In the genomic region with DNA sequence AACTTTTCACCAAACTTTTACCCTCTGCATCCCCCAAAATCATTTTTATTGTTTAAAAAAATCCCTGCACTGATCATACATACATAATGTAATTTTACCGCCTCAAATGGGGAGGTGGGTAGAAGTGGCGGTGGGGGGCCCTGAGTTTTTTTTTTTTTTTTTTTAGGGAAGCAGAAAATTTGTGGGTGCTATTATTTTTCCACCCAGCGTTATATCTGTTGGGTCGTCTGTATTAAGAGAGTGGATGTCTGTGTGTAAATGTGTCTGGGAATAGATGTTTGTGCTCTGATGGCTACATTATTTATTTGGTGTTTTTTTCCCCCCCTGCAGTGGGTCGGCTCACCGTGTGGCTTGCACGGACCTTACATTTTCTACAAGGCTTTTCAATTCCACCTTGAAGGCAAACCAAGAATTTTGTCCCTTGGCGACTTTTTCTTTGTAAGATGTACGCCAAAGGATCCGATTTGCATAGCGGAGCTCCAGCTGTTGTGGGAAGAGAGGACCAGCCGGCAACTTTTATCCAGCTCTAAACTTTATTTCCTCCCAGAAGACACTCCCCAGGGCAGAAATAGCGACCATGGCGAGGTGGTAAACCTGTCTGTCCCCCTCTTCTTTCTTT, we compare ENCODE assay signal across 8 cellular contexts. TPM values are rescaled to one million over a fixed set of nuclear protein-coding genes. Genes with fewer than 3 reads are reported as not detected.
DNase-seq lines count a peak whose midpoint lies in the region; ATAC-seq lines count a peak whose summit lies in the region.

No MANE protein-coding gene starts in this region.

- H3K4me3 ChIP-seq in SJSA1 = peak overlapping the region; percentile 74
- H3K4me3 ChIP-seq in naive thymus-derived CD4-positive, alpha-beta T cell (ENCODE audit: low read length) = peak overlapping the region; percentile 96

- peaks cover 12% of the 10 kb centered on the region for H3K36me3 Mint-ChIP-seq in T-helper 2 cell treated with Interferon-gamma antibody and Interleukin-4, amounts not matched to agents 5 μg/mL and 100 μg/mL, for 36 hours (ENCODE audit: low read depth)
- peaks cover 0 to 17% (median 0%) of the 10 kb centered on the region in 5 donors for H3K36me3 Mint-ChIP-seq in naive thymus-derived CD4-positive, alpha-beta T cell

- H3K27ac Mint-ChIP-seq in T-helper 2 cell treated with Interferon-gamma antibody and Interleukin-4, amounts not matched to agents 5 μg/mL and 100 μg/mL, for 36 hours = peak overlapping the region; percentile 98
- H3K27ac Mint-ChIP-seq in naive thymus-derived CD4-positive, alpha-beta T cell = peak overlapping the region; percentile 92 to 100 (median 96)

- H3K27me3 Mint-ChIP-seq in T-helper 2 cell treated with Interferon-gamma antibody and Interleukin-4, amounts not matched to agents 5 μg/mL and 100 μg/mL, for 36 hours (ENCODE audit: low read depth) = no peaks in the 10 kb centered on the region
- peaks cover 0 to 2% (median 0%) of the 10 kb centered on the region in 5 donors for H3K27me3 Mint-ChIP-seq in naive thymus-derived CD4-positive, alpha-beta T cell

- ATAC-seq in naive thymus-derived CD4-positive, alpha-beta T cell = no peak

- POLR2A ChIA-PET in naive thymus-derived CD4-positive, alpha-beta T cell (lab: Charles Lee) = interaction anchor here (0.6 to 7.2 kb wide), 24 partner anchors 25 to 1738 kb away, joined by 3 to 86 read pairs (median 4); a partner anchor contains a TSS

- H3K27me3 ChIP-seq in SJSA1 (replicated peaks) = no peaks in the 10 kb centered on the region
- H3K27me3 ChIP-seq in naive thymus-derived CD4-positive, alpha-beta T cell (ENCODE audit: control insufficient read depth in 2 of 2, insufficient read depth in 2 of 2, low read length in 2 of 2) = no peaks in the 10 kb centered on the region

- H3K27ac ChIP-seq in SJSA1 = peak overlapping the region; percentile 8
- peak overlapping the region; percentile 96 for H3K27ac ChIP-seq in epithelial cell of prostate
- peak overlapping the region; percentile 92 for H3K27ac ChIP-seq in naive thymus-derived CD4-positive, alpha-beta T cell (ENCODE audit: low read depth, low read length)

- peaks cover 37% of the 10 kb centered on the region for H3K4me1 ChIP-seq in SJSA1 (replicated peaks)
- peaks cover 29 to 36% of the 10 kb centered on the region in 2 donors for H3K4me1 ChIP-seq in naive thymus-derived CD4-positive, alpha-beta T cell (ENCODE audit: control insufficient read depth in 2 of 2, insufficient read depth in 2 of 2, low read length in 2 of 2)

- H3K36me3 ChIP-seq in SJSA1 = peaks cover 12% of the 10 kb centered on the region
- peaks cover 0 to 12% (median 0%) of the 10 kb centered on the region in 3 experiments for H3K36me3 ChIP-seq in naive thymus-derived CD4-positive, alpha-beta T cell (ENCODE audit: control insufficient read depth in 2 of 3, insufficient read depth in 3 of 3, low read length in 3 of 3)

- H3K9me3 Mint-ChIP-seq in T-helper 2 cell treated with Interferon-gamma antibody and Interleukin-4, amounts not matched to agents 5 μg/mL and 100 μg/mL, for 36 hours = no peaks in the 10 kb centered on the region
- H3K9me3 Mint-ChIP-seq in naive thymus-derived CD4-positive, alpha-beta T cell = peaks cover 0 to 6% (median 0%) of the 10 kb centered on the region in 11 donors

- H3K9me3 ChIP-seq in SJSA1 (replicated peaks) = 0 out of 2 replicates have a peak, but pooled peaks cover 3% of the 10 kb centered on the region
- no peaks in the 10 kb centered on the region for H3K9me3 ChIP-seq in naive thymus-derived CD4-positive, alpha-beta T cell (ENCODE audit: control insufficient read depth in 2 of 3, low read length in 3 of 3)

- intact Hi-C loops in naive thymus-derived CD4-positive, alpha-beta T cell (cut with micrococcal nuclease) = loop anchor here (1.0 to 5.0 kb wide), 23 partner anchors 34 to 1367 kb away; a partner anchor contains a TSS

- CTCF ChIA-PET in naive thymus-derived CD4-positive, alpha-beta T cell (lab: Charles Lee) = interaction anchor here (0.6 to 8.4 kb wide), 16 partner anchors 11 to 631 kb away, joined by 3 to 66 read pairs (median 3); no protein-coding TSS in a partner anchor

- H3K4me1 Mint-ChIP-seq in T-helper 2 cell treated with Interferon-gamma antibody and Interleukin-4, amounts not matched to agents 5 μg/mL and 100 μg/mL, for 36 hours (ENCODE audit: low read depth) = peaks cover 45% of the 10 kb centered on the region
- H3K4me1 Mint-ChIP-seq in naive thymus-derived CD4-positive, alpha-beta T cell = peaks cover 21 to 64% (median 53%) of the 10 kb centered on the region in 7 donors

- H3K4me3 Mint-ChIP-seq in T-helper 2 cell treated with Interferon-gamma antibody and Interleukin-4, amounts not matched to agents 5 μg/mL and 100 μg/mL, for 36 hours = peak overlapping the region; percentile 94
- H3K4me3 Mint-ChIP-seq in naive thymus-derived CD4-positive, alpha-beta T cell = peak overlapping the region; percentile 81 to 100 (median 94)

- DNase-seq in T-helper 2 cell treated with Interferon-gamma antibody and Interleukin-4, amounts not matched to agents 5 μg/mL and 100 μg/mL, for 36 hours (ENCODE audit: low spot score) = peak; percentile 20
- DNase-seq in T-helper 2 cell (no peak), SJSA1 (ENCODE audit: low read depth in 1 of 2, low spot score in 2 of 2) (peak in 1 of 2 experiments; percentile 75), epithelial cell of prostate (ENCODE audit: low read depth, low spot score) (no peak), T-helper 9 cell (no peak), epidermal melanocyte (ENCODE audit: insufficient read length, low spot score) (no peak)
- no peak for DNase-seq in naive thymus-derived CD4-positive, alpha-beta T cell
- DNase-seq in stimulated activated CD4-positive, alpha-beta T cell treated with anti-CD3 and anti-CD28 coated beads, Interleukin-4, amount 100 ng/mL, for 1 hour = no peak

RNA-seq across cellular contexts. Expression of a gene that starts 0.4 kb away (rescaled TPM):
- total RNA-seq in SJSA1 (2014; rRNA removed; shearing (Covaris generic)) = 15.5 and 34.0 TPM in 2 replicates
- total RNA-seq in naive thymus-derived CD4-positive, alpha-beta T cell = 10 to 100 TPM; 18.6 to 60.8 (median 47.4) TPM
- polyA plus RNA-seq in naive thymus-derived CD4-positive, alpha-beta T cell = 10 to 100 TPM; 39.4 to 49.1 TPM

Comparison
In these comparisons a context has a peak if more than half of its experiments do, and no peak if none do; other contexts are left out.
1. H3K27ac ChIP-seq: peak in every context shown above with its lines; median percentile 96 in epithelial cell of prostate; 92 in naive thymus-derived CD4-positive, alpha-beta T cell; 8 in SJSA1.